In genomic region chr11:86449993-86450629, GRCh38 we compare ENCODE assay signal across 19 cellular contexts.
"Had no signal": no experiment of that assay in that cellular context is flagged by ENCODE, and none has a peak within 500 bp of the region (broad histone marks: within the 10 kb centered on the region; RNA-seq: fewer than 3 reads in every experiment).

No MANE protein-coding gene starts in this region.

- H3K36me3 ChIP-seq: colonic mucosa, uterus had no signal

- ATAC-seq: activated T-cell treated with anti-CD3 and anti-CD28 coated beads, Interleukin-2, amount 50 U/mL, for 72 hours; foreskin keratinocyte; naive thymus-derived CD4-positive, alpha-beta T cell; stimulated activated naive B cell treated with anti-CD40 and anti-IgM and Interleukin-4, amounts not matched to agents 10 μg/mL and 1 μg/mL and 100 μg/mL, for 72 hours had no signal

- H3K27me3 ChIP-seq: colonic mucosa, foreskin keratinocyte, testis, uterus had no signal

- FAIRE-seq: bronchial epithelial cell had no signal

- H3K4me3 ChIP-seq: colonic mucosa, left ventricle myocardium inferior, testis, uterus had no signal

- DNase-seq: activated CD4-positive, alpha-beta T cell treated with anti-CD3 and anti-CD28 coated beads, Interleukin-2, amount 50 U/mL, for 48 hours; activated effector memory CD4-positive, alpha-beta T cell treated with anti-CD3 and anti-CD28 coated beads, Interleukin-2, amount 50 U/mL, for 16 hours; activated naive CD4-positive, alpha-beta T cell treated with anti-CD3 and anti-CD28 coated beads, Interleukin-2, amount 10 ng/mL, durations not matched to agents 7 days and 5 days; activated T-cell treated with anti-CD3 and anti-CD28 coated beads, Interleukin-2, amount 50 U/mL, for 72 hours; amygdala; colonic mucosa; endodermal cell; foreskin keratinocyte; kidney glomerular epithelial cell; left ventricle myocardium inferior; naive thymus-derived CD4-positive, alpha-beta T cell; posterior cingulate gyrus; stimulated activated CD4-positive, alpha-beta T cell treated with anti-CD3 and anti-CD28 coated beads, Interleukin-2, amount 100 ng/mL, for 48 hours; stimulated activated CD8-positive, alpha-beta memory T cell treated with anti-CD3 and anti-CD28 coated beads, Interleukin-4, amount 100 ng/mL, for 48 hours; stimulated activated naive B cell treated with anti-CD40 and anti-IgM and Interleukin-4, amounts not matched to agents 10 μg/mL and 1 μg/mL and 100 μg/mL, for 72 hours; testis; trophoblast cell; uterus had no signal

- H3K27ac ChIP-seq: colonic mucosa, foreskin keratinocyte, left ventricle myocardium inferior, testis, uterus had no signal

- H3K4me1 ChIP-seq: colonic mucosa, foreskin keratinocyte, left ventricle myocardium inferior, testis, uterus had no signal

- H3K9me3 ChIP-seq: colonic mucosa, left ventricle myocardium inferior, testis, uterus had no signal
